8 cellular contexts compared by ENCODE assay signal in genomic region chr3:159787794-159788205, GRCh38. TPM values are rescaled to one million over a fixed set of nuclear protein-coding genes. Genes with fewer than 3 reads are reported as not detected.
DNase-seq lines count a peak whose midpoint lies in the region; ATAC-seq, FAIRE-seq and TF ChIP-seq lines count a peak whose summit lies in the region.

No MANE protein-coding gene starts in this region.

- H3K4me1 ChIP-seq in A549 (peaks cover 99% of the 10 kb centered on the region), testis (no peaks in the 10 kb centered on the region), OCI-LY7 (ENCODE audit: insufficient read depth, low read length, poor library complexity, severe bottlenecking) (no peaks in the 10 kb centered on the region)

- CTCF ChIA-PET in A549 (lab: Yijun Ruan, JAX) (interaction anchor here (0.9 to 3.3 kb wide), 5 partner anchors 17 to 173 kb away, joined by 3 to 24 read pairs (median 6); no protein-coding TSS in a partner anchor), OCI-LY7 (lab: Charles Lee; ENCODE audit: unreplicated experiment) (no interaction called here)

- intact Hi-C loops in dorsolateral prefrontal cortex (cut with DNase I), result no loop called here
- intact Hi-C loops in testis (cut with DNase I; ENCODE audit: low total_unique reads), result no loop called here
- intact Hi-C loops in OCI-LY7 (cut with micrococcal nuclease; ENCODE audit: unreplicated experiment), result no loop called here

- H3K9me2 ChIP-seq in OCI-LY7 (ENCODE audit: insufficient read depth, low read length), result no peaks in the 10 kb centered on the region

- peak in 1 of 2 experiments; percentile 3; a peak in 1 of 5 replicates for TF ChIP-seq RAD21 in A549 (conservative IDR thresholded peaks at IDR 0.05 in 1 of 2, IDR thresholded peaks at IDR 0.05 in 1 of 2)

- TF ChIP-seq EP300 in A549 (IDR thresholded peaks at IDR 0.05), result peak in 1 of 2 experiments; percentile 71; a peak in 2 of 5 replicates

- FAIRE-seq in A549 (lab: Jason Lieb, UNC), result peak; percentile 70

- POLR2A ChIA-PET in A549 (lab: Yijun Ruan, JAX), result interaction anchor here (0.7 to 1.4 kb wide), 2 partner anchors 24 to 39 kb away, joined by 3 to 6 read pairs; no protein-coding TSS in a partner anchor
- POLR2A ChIA-PET in OCI-LY7 (lab: Charles Lee), result no interaction called here

- H3K4me3 ChIP-seq in A549, result peak overlapping the region; percentile 13; the same call in 2 of the 3 replicates
- H3K4me3 ChIP-seq in dorsolateral prefrontal cortex, result peak overlapping the region in 2 of 59 donors; percentile 1 to 9
- no peak overlapping the region for H3K4me3 ChIP-seq in testis
- no peak overlapping the region for H3K4me3 ChIP-seq in OCI-LY7 (ENCODE audit: low read depth, low read length, poor library complexity, severe bottlenecking)

- H3K79me2 ChIP-seq in OCI-LY7 (ENCODE audit: insufficient read depth, low read depth, low read length), result no peaks in the 10 kb centered on the region

- TF ChIP-seq POLR2A in A549 (IDR thresholded peaks at IDR 0.05; ENCODE audit: low read length) (no peak), testis (IDR thresholded peaks at IDR 0.05) (no peak)

- H3K27ac ChIP-seq in A549, result peak overlapping the region; percentile 75 to 84
- peak overlapping the region in 58 of 59 donors; percentile 24 to 99 (median 91) for H3K27ac ChIP-seq in dorsolateral prefrontal cortex
- H3K27ac ChIP-seq in testis, result no peak overlapping the region
- H3K27ac ChIP-seq in OCI-LY7 (ENCODE audit: low read depth, low read length, poor library complexity, severe bottlenecking), result no peak overlapping the region

- H3K27me3 ChIP-seq in dorsolateral prefrontal cortex (no peaks in the 10 kb centered on the region), testis (no peaks in the 10 kb centered on the region)

- 2% methylated on average over 5 of the region's 5 CpGs for WGBS in A549 (ENCODE audit: missing lambda C conversion rate)
- 85% methylated on average over 5 of the region's 5 CpGs for WGBS in testis, 2 donors

- no peak overlapping the region for H2AFZ ChIP-seq in OCI-LY7 (ENCODE audit: low read length)

- H3K9me3 ChIP-seq in A549 (no peaks in the 10 kb centered on the region), testis (no peaks in the 10 kb centered on the region), OCI-LY7 (ENCODE audit: low read length) (no peaks in the 10 kb centered on the region)

- no TSS peak for BruUV-seq in OCI-LY7 (replicated peaks; lab: Mats Ljungman, UMichigan)

- peak; percentile 68 to 70 for ATAC-seq in A549

- H3K4me2 ChIP-seq in A549 (peak overlapping the region; percentile 80), OCI-LY7 (ENCODE audit: low read length) (no peak overlapping the region)

- no peaks in the 10 kb centered on the region for H4K20me1 ChIP-seq in OCI-LY7 (ENCODE audit: insufficient read depth, low read length)

- no peak for TF ChIP-seq CTCF in A549 (IDR thresholded peaks at IDR 0.05)
- TF ChIP-seq CTCF in dorsolateral prefrontal cortex (IDR thresholded peaks at IDR 0.05 in 54 of 56, conservative IDR thresholded peaks at IDR 0.05 in 2 of 56; ENCODE audit: low read depth in 1 of 56, partially characterized antibody in 56 of 56), result no peak
- TF ChIP-seq CTCF in testis (IDR thresholded peaks at IDR 0.05), result no peak
- TF ChIP-seq CTCF in OCI-LY7 (conservative IDR thresholded peaks at IDR 0.05; ENCODE audit: low read length), result no peak

- no peaks in the 10 kb centered on the region for H3K36me3 ChIP-seq in testis (ENCODE audit: low read depth, missing control alignments)
- no peaks in the 10 kb centered on the region for H3K36me3 ChIP-seq in OCI-LY7 (ENCODE audit: insufficient read depth, low read length)

- peak; percentile 50 to 79 for DNase-seq in A549 (ENCODE audit: low read depth in 1 of 2, low spot score in 1 of 2)
- DNase-seq in NCI-H226, result peak; percentile 85
- peak in 1 of 10 donors; percentile 67 for DNase-seq in dorsolateral prefrontal cortex
- DNase-seq in lung microvascular endothelial cell (ENCODE audit: low read depth in 2 of 2), result peak; percentile 30 to 78
- no peak for DNase-seq in testis
- DNase-seq in activated CD4-positive, alpha-beta T cell treated with anti-CD3 and anti-CD28 coated beads for 1 hour, result no peak
- DNase-seq in NCI-H2171 (lab: John Stamatoyannopoulos, UW), result no peak
- no peak for DNase-seq in OCI-LY7 (ENCODE audit: low spot score)

TF ChIP-seq in A549, 52 proteins besides CTCF, POLR2A, EP300 and RAD21:
- TF ChIP-seq MAX (IDR thresholded peaks at IDR 0.05) (peak; percentile 29; the same call in 1 of the 2 replicates), HOXA7 (CRISPR knock-in tag; IDR thresholded peaks at IDR 0.05) (no peak), FOSL2 (IDR thresholded peaks at IDR 0.05) (no peak; the same call in 1 of the 2 replicates), FOSL2 (CRISPR knock-in tag; IDR thresholded peaks at IDR 0.05) (peak; percentile 27; the same call in 1 of the 2 replicates), JUNB (IDR thresholded peaks at IDR 0.05) (peak; percentile 53), JUN (IDR thresholded peaks at IDR 0.05) (peak; percentile 56 to 57; a peak in 3 of 5 replicates), CEBPB (IDR thresholded peaks at IDR 0.05) (peak; percentile 60 to 77; a peak in 3 of 4 replicates), ZFP36 (IDR thresholded peaks at IDR 0.05; ENCODE audit: borderline replicate concordance, partially characterized antibody) (no peak), GATA3 (IDR thresholded peaks at IDR 0.05; ENCODE audit: borderline replicate concordance) (peak; percentile 88)
- TF ChIP-seq, protein P1, sequence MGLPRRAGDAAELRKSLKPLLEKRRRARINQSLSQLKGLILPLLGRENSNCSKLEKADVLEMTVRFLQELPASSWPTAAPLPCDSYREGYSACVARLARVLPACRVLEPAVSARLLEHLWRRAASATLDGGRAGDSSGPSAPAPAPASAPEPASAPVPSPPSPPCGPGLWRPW (IDR thresholded peaks at IDR 0.05), result 0 out of 2 replicates have a peak, but pooled peaks have one; percentile 37
TF ChIP-seq in A549: peak in this region for 7.

RNA-seq across cellular contexts. Expression of gene SCHIP1, which starts 51.9 kb away (rescaled TPM):
- polyA plus RNA-seq in A549 (2011; rRNA removed), result 2.7 and 3.5 TPM in 2 replicates
- 0.13 and 0.15 TPM in 2 replicates for polyA plus RNA-seq in A549 (2012; cell fraction: cytosol; rRNA removed)
- polyA plus RNA-seq in A549 (2012; cell fraction: nucleus; rRNA removed), result 1.3 TPM in 2 replicates
- polyA plus RNA-seq in A549 (2017; fragmentation: RNase III; extraction: RNeasy Plus Mini Kit Qiagen cat#74134 plus additional on column Dnase treatment), result 2.0 to 3.6 TPM (median 2.6 TPM) in 3 replicates
- 5.2 and 7.1 TPM in 2 replicates for polyA minus RNA-seq in A549 (2011; rRNA and poly(A)+ RNA removed)
- total RNA-seq in dorsolateral prefrontal cortex, result 100 to 1,000 TPM in 47 of 120 experiments, 10 to 100 TPM in 73; 43.3 to 151 (median 93.9) TPM
- 2.4 and 3.1 TPM in 2 replicates for total RNA-seq in lung microvascular endothelial cell
- total RNA-seq in testis, result 10 to 100 TPM in 1 of 2 donors, 1 to 10 TPM in 1; 2.3 to 10.5 TPM
- 8.1 TPM for polyA plus RNA-seq in testis (ENCODE audit: insufficient read depth, low read depth, low replicate concordance)
- total RNA-seq in OCI-LY7 (2014; rRNA removed; shearing (Covaris generic)), result not detected in 2 replicates
- total RNA-seq in OCI-LY7 (2022), result not detected in 2 replicates

Comparison
In these comparisons a context has a peak if more than half of its experiments do, and no peak if none do; other contexts are left out.
1. DNase-seq: peak in A549 (2 of 2), NCI-H226 (single experiment) and lung microvascular endothelial cell (2 of 2); none in testis (single experiment), activated CD4-positive, alpha-beta T cell treated with anti-CD3 and anti-CD28 coated beads for 1 hour (single experiment), NCI-H2171 (single experiment) and OCI-LY7 (single experiment).
2. H3K27ac ChIP-seq: peak in A549 (2 of 2) and dorsolateral prefrontal cortex (58 of 59); none in testis (0 of 2) and OCI-LY7 (single experiment).